Comparison of ENCODE assay signal across 32 cellular contexts in the genomic region with DNA sequence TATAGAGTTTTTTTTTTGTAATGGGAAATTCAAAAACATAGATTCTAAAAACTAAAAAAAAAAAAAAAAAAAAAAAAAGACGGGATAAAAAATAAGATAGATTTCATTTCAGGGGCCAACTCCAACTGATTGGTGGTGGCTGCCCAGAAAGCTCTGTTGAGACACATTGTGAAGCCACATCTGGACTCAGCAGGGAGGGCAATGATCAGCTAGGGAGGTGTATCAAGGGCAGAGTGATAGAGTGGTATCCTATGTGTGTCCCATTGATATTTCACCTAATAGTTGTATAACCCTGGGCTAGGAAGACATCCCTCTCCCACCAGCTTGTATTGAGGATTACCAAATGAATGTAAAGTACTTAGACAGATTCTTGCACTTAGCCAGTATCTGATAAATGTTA.
"Had no signal": no experiment of that assay in that cellular context is flagged by ENCODE, and none has a peak within 500 bp of the region (broad histone marks: within the 10 kb centered on the region; RNA-seq: fewer than 3 reads in every experiment).

No MANE protein-coding gene starts in this region.

- H3K4me1 Mint-ChIP-seq: nephron progenitor cell; neural crest cell; stimulated activated memory B cell treated with anti-CD40 and anti-IgM and Interleukin-4, amounts not matched to agents 10 μg/mL and 1 μg/mL and 100 μg/mL, for 72 hours; stimulated activated naive CD8-positive, alpha-beta T cell treated with anti-CD3 and anti-CD28 coated beads, Interleukin-15, amount 100 ng/mL, for 72 hours had no signal

- ATAC-seq: naive thymus-derived CD8-positive, alpha-beta T cell; natural killer cell treated with Interleukin-12 subunit alpha and Interleukin-12 subunit beta and Interleukin-15 and Interleukin-18, amount 100 ng/mL, for 72 hours; psoas muscle; right cardiac atrium; sciatic nerve; stimulated activated memory B cell treated with anti-CD40 and anti-IgM and Interleukin-4, amounts not matched to agents 10 μg/mL and 1 μg/mL and 100 μg/mL, for 72 hours; stimulated activated naive CD8-positive, alpha-beta T cell treated with anti-CD3 and anti-CD28 coated beads, Interleukin-15, amount 100 ng/mL, for 72 hours; stimulated activated naive CD8-positive, alpha-beta T cell treated with anti-CD3 and anti-CD28 coated beads, Interleukin-15, Interleukin-2, amounts not matched to agents 100 U/mL and 50 U/mL, for 24 hours had no signal

- H3K27ac ChIP-seq: neutrophil, ovary, parathyroid adenoma, psoas muscle, skin epidermis, spleen, suprapubic skin, testis, tibial artery, transverse colon, upper lobe of left lung, vagina had no signal

- DNase-seq: naive thymus-derived CD8-positive, alpha-beta T cell; nephron progenitor cell; nucleus accumbens; ovary; posterior cingulate gyrus; psoas muscle; right cardiac atrium; spleen; stimulated activated CD4-positive, alpha-beta T cell treated with anti-CD3 and anti-CD28 coated beads, Interleukin-12 subunit alpha, Interleukin-12 subunit beta, amount 100 ng/mL, for 4 hours; stimulated activated CD4-positive, alpha-beta T cell treated with anti-CD3 and anti-CD28 coated beads, Interleukin-1b, Interleukin-23, amount 100 ng/mL, for 48 hours; stimulated activated CD4-positive, alpha-beta T cell treated with anti-CD3 and anti-CD28 coated beads, Interleukin-4, amount 100 ng/mL, for 1 hour; stimulated activated CD4-positive, alpha-beta T cell treated with anti-CD3 and anti-CD28 coated beads, Interleukin-4, amount 100 ng/mL, for 4 hours; stimulated activated CD8-positive, alpha-beta memory T cell treated with anti-CD3 and anti-CD28 coated beads, Interleukin-4, amount 100 ng/mL, for 48 hours; stimulated activated naive CD4-positive, alpha-beta T cell; stimulated activated naive CD8-positive, alpha-beta T cell treated with anti-CD3 and anti-CD28 coated beads, Interleukin-15, amount 100 ng/mL, for 72 hours; stimulated activated naive CD8-positive, alpha-beta T cell treated with anti-CD3 and anti-CD28 coated beads, Interleukin-15, Interleukin-2, amounts not matched to agents 100 U/mL and 50 U/mL, for 24 hours; substantia nigra; testis; tibial artery; transverse colon; upper lobe of left lung had no signal

- H3K36me3 Mint-ChIP-seq: stimulated activated memory B cell treated with anti-CD40 and anti-IgM and Interleukin-4, amounts not matched to agents 10 μg/mL and 1 μg/mL and 100 μg/mL, for 72 hours had no signal

- H2AFZ ChIP-seq: parathyroid adenoma had no signal

- H3K4me3 Mint-ChIP-seq: naive thymus-derived CD8-positive, alpha-beta T cell; natural killer cell treated with Interleukin-12 subunit alpha and Interleukin-12 subunit beta and Interleukin-15 and Interleukin-18, amount 100 ng/mL, for 72 hours; nephron progenitor cell; neural crest cell; stimulated activated memory B cell treated with anti-CD40 and anti-IgM and Interleukin-4, amounts not matched to agents 10 μg/mL and 1 μg/mL and 100 μg/mL, for 72 hours; stimulated activated naive CD8-positive, alpha-beta T cell treated with anti-CD3 and anti-CD28 coated beads, Interleukin-15, amount 100 ng/mL, for 72 hours had no signal

- H3K4me2 ChIP-seq: smooth muscle cell had no signal

- H3K9me3 ChIP-seq: neutrophil, ovary, psoas muscle, suprapubic skin, testis, tibial artery, transverse colon, upper lobe of left lung, vagina had no signal

- H3K27ac Mint-ChIP-seq: naive thymus-derived CD8-positive, alpha-beta T cell; natural killer cell treated with Interleukin-12 subunit alpha and Interleukin-12 subunit beta and Interleukin-15 and Interleukin-18, amount 100 ng/mL, for 72 hours; nephron progenitor cell; progenitor cell of endocrine pancreas; stimulated activated memory B cell treated with anti-CD40 and anti-IgM and Interleukin-4, amounts not matched to agents 10 μg/mL and 1 μg/mL and 100 μg/mL, for 72 hours; stimulated activated naive CD8-positive, alpha-beta T cell treated with anti-CD3 and anti-CD28 coated beads, Interleukin-15, amount 100 ng/mL, for 72 hours had no signal

- H3K9ac ChIP-seq: parathyroid adenoma had no signal

- H3K79me2 ChIP-seq: parathyroid adenoma had no signal

- H3K4me3 ChIP-seq: ovary, psoas muscle, skin epidermis, smooth muscle cell, spleen, suprapubic skin, testis, tibial artery, transverse colon, upper lobe of left lung, vagina had no signal

- H3K27me3 ChIP-seq: ovary, testis, upper lobe of left lung, vagina had no signal

- H3K36me3 ChIP-seq: neutrophil, ovary, spleen, suprapubic skin, tibial artery, transverse colon, upper lobe of left lung, vagina had no signal

- H3K4me1 ChIP-seq: parathyroid adenoma, psoas muscle, spleen, suprapubic skin, testis, tibial artery, transverse colon, upper lobe of left lung, vagina had no signal
